In genomic region chr3:99923873-99924272, GRCh38 we compare ENCODE assay signal across 21 cellular contexts.
"Had no signal": no experiment of that assay in that cellular context is flagged by ENCODE, and none has a peak within 500 bp of the region (broad histone marks: within the 10 kb centered on the region; RNA-seq: fewer than 3 reads in every experiment).

No MANE protein-coding gene starts in this region.

- H3K27me3 ChIP-seq: dorsolateral prefrontal cortex, gastroesophageal sphincter, neural progenitor cell had no signal

- H3K9me3 ChIP-seq: gastroesophageal sphincter, prostate gland had no signal

- H3K4me1 ChIP-seq: prostate gland had no signal

- H3K4me3 ChIP-seq: dorsolateral prefrontal cortex, gastroesophageal sphincter, neural progenitor cell, prostate gland, skin epidermis had no signal

- H2AFZ ChIP-seq: neural progenitor cell had no signal

- ATAC-seq: esophagus mucosa; gastroesophageal sphincter; left lobe of liver; naive thymus-derived CD4-positive, alpha-beta T cell; right cardiac atrium; stimulated activated naive B cell treated with anti-CD40 and anti-IgM and Interleukin-4, amounts not matched to agents 10 μg/mL and 1 μg/mL and 100 μg/mL, for 72 hours had no signal

- H3K36me3 ChIP-seq: gastroesophageal sphincter, neural progenitor cell, prostate gland had no signal

- H3K4me2 ChIP-seq: neural progenitor cell had no signal

- DNase-seq: central memory CD4-positive, alpha-beta T cell; dorsolateral prefrontal cortex; effector CD8-positive, alpha-beta T cell; endodermal cell; foreskin fibroblast; glutamatergic neuron; kidney; mesenchymal stem cell; naive thymus-derived CD4-positive, alpha-beta T cell; right cardiac atrium; stimulated activated CD4-positive, alpha-beta T cell treated with anti-CD3 and anti-CD28 coated beads, Interleukin-15, amount 100 ng/mL, for 24 hours; stimulated activated CD4-positive, alpha-beta T cell treated with anti-CD3 and anti-CD28 coated beads, Interleukin-2, amount 100 ng/mL, for 48 hours; stimulated activated naive B cell treated with anti-CD40 and anti-IgM and Interleukin-4, amounts not matched to agents 10 μg/mL and 1 μg/mL and 100 μg/mL, for 72 hours; trophoblast cell had no signal

- H3K27ac ChIP-seq: dorsolateral prefrontal cortex, epithelial cell of prostate, gastroesophageal sphincter, neural progenitor cell, prostate gland had no signal
